ENCODE assay signal across 1 cellular context in the genomic region with DNA sequence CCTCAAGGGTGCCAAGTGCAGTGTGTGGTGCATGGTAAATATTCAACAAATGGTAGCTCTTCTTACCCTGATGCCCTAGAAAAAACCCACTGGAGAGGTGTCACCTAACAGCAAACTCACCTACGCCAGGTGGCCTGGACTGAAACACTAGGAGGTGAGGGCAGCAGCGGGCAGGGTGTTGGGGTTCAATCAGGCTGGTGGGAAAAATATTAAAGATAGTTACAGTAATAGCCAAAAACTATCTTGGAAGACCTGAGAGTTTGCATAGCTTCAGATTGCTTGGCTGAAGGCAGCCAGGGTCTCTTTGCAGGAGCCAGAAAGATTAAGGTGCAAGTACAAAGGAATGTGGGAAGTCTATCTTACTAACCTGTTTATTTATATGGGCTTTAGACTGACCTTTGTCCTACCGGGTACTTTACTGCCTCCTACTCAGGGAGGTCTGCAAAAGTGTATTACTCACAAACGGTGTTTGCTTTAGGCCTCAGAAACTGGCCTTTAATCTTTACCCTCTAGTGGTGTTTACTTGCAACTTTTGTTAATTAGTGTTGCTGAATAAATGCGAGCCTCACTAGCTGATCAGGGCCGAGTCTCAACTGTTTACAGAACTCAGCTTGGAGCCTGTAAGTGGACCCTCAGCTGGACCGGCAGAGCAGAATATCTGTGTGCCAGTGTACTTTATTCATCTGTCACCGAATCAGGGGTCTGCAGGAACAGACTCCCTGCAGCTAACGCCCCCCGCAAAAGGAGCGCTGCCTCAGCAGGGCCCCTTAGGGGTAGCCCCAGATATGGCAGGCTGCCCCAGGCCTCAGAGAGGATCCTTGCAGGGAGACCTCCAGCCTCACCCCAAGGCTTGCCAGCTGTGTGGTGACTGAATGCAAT.
TF ChIP-seq lines count a peak whose summit lies in the region.

No MANE protein-coding gene starts in this region.

TF ChIP-seq in SK-N-SH treated with all-trans-retinoic acid at 6 μM for 48 hours, 23 proteins besides CTCF, POLR2A, EP300 and RAD21 (continued from another document):
- TF ChIP-seq PATZ1 (CRISPR knock-in tag; IDR thresholded peaks at IDR 0.05; ENCODE audit: borderline replicate concordance) (no peak), POU6F1 (CRISPR knock-in tag; IDR thresholded peaks at IDR 0.05; ENCODE audit: borderline replicate concordance, low read depth) (no peak), CSDC2 (CRISPR knock-in tag; IDR thresholded peaks at IDR 0.05) (no peak), CSRNP3 (CRISPR knock-in tag; IDR thresholded peaks at IDR 0.05) (no peak), ZFP3 (CRISPR knock-in tag; IDR thresholded peaks at IDR 0.05) (no peak), ZC3H10 (CRISPR knock-in tag; IDR thresholded peaks at IDR 0.05) (no peak), RARB (CRISPR knock-in tag; IDR thresholded peaks at IDR 0.05) (no peak)
